8 cellular contexts compared by ENCODE assay signal in the genomic region with DNA sequence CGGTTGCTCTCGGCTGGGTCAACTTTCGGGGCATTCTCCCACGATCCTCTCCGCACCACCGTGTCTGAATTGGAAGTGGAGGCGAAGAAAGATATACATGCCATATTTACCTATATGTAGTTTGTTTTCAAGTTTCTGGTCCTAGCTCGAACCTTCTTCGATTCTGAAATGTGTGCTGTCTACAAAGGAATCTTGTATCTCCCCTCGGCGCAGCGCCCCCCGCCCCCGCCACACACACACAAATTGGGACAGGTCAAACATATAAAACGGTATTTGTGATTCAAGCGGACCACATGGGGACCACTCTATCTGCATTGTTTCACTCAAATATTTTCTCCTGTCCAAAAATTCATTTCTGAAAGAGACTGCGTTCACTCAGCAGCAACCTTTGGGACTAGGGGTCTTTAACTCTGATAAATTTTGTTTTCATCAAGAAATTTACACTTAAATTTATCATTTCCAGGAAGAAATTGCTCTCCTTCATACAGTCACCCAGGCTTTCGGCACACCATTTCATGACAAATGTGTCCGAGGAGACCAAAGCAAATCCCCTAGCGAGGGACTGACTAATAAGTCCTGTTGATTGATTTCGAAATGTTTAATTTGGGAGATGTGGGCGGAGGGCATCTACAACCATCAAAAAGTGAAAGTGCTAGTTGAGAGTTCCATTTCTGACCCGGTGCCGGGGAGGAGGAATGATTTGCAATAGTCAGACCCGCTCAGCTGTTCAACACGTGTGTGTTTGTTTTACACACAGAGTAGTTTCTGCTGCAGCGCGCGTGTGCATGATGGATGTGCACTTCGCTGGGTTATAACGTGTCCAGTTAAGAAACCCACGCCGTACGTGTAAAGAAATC. TPM values are rescaled to one million over a fixed set of nuclear protein-coding genes. Genes with fewer than 3 reads are reported as not detected.
A peak's percentile ranks its signal among the peaks of the same experiment; 100 is the strongest.
DNase-seq lines count a peak whose midpoint lies in the region; ATAC-seq and TF ChIP-seq lines count a peak whose summit lies in the region.

No MANE protein-coding gene starts in this region.

- no peak for ATAC-seq in HG03460 (IDR thresholded peaks at IDR 0.05; ENCODE audit: unreplicated experiment)

- peak overlapping the region; percentile 41; the same call in 1 of the 2 replicates for H3K27ac ChIP-seq in HEK293 (ENCODE audit: extremely low read depth, low read depth, low read length)
- peak overlapping the region; percentile 96 to 99 for H3K27ac ChIP-seq in uterus

- no peak for TF ChIP-seq POLR2A in uterus (IDR thresholded peaks at IDR 0.05)

- intact Hi-C loops in uterus (cut with DNase I; ENCODE audit: low total_unique reads) = loop anchor here (10.0 kb wide), 1 partner anchor 594 kb away; no protein-coding TSS in a partner anchor

- TF ChIP-seq CTCF in HEK293 (tag by site-specific recombination; IDR thresholded peaks at IDR 0.05) = peak; percentile 42; the same call in 1 of the 2 replicates
- no peak for TF ChIP-seq CTCF in uterus (IDR thresholded peaks at IDR 0.05)

- no peaks in the 10 kb centered on the region for H3K9me3 Mint-ChIP-seq in activated naive CD8-positive, alpha-beta T cell treated with anti-CD3 and anti-CD28 coated beads for 36 hours

- CTCF ChIA-PET in HEK293 (lab: Yijun Ruan, JAX) = interaction anchor here (1.4 kb wide), 1 partner anchor 508 kb away, joined by 3 read pairs; no protein-coding TSS in a partner anchor

- no peaks in the 10 kb centered on the region for H3K27me3 ChIP-seq in uterus

- H3K9me3 ChIP-seq in HEK293 (ENCODE audit: control insufficient read depth, insufficient read depth, low read depth, low read length) (no peaks in the 10 kb centered on the region), uterus (no peaks in the 10 kb centered on the region)

- H3K36me3 ChIP-seq in HEK293 (ENCODE audit: control insufficient read depth in 2 of 2, insufficient read depth in 1 of 2, low read length in 2 of 2) (no peaks in the 10 kb centered on the region), uterus (no peaks in the 10 kb centered on the region)

- POLR2A ChIA-PET in HEK293 (lab: Yijun Ruan, JAX) = interaction anchor here (1.2 to 1.8 kb wide), 3 partner anchors 87 to 598 kb away, joined by 3 to 9 read pairs (median 6); a partner anchor contains a TSS

- H3K4me1 ChIP-seq in HEK293 (ENCODE audit: control insufficient read depth, insufficient read depth, low read length) (peaks cover 3% of the 10 kb centered on the region; the same call in 1 of the 2 replicates), uterus (peaks cover 7 to 12% of the 10 kb centered on the region in 2 donors)

- peak overlapping the region; percentile 83 for H3K4me3 ChIP-seq in HEK293 (ENCODE audit: low read depth, low read length)
- peak overlapping the region; percentile 57 to 81 for H3K4me3 ChIP-seq in uterus

- H3K27me3 Mint-ChIP-seq in activated naive CD8-positive, alpha-beta T cell treated with anti-CD3 and anti-CD28 coated beads for 36 hours = peaks cover 1% of the 10 kb centered on the region

- H3K4me3 Mint-ChIP-seq in activated naive CD8-positive, alpha-beta T cell treated with anti-CD3 and anti-CD28 coated beads for 36 hours = peak overlapping the region; percentile 96

- H3K27ac Mint-ChIP-seq in activated naive CD8-positive, alpha-beta T cell treated with anti-CD3 and anti-CD28 coated beads for 36 hours = peak overlapping the region; percentile 98

- peak; percentile 49 for DNase-seq in AG20443 (ENCODE audit: low spot score)
- peak; percentile 69 for DNase-seq in RPMI8226
- DNase-seq in activated naive CD8-positive, alpha-beta T cell treated with anti-CD3 and anti-CD28 coated beads for 36 hours = peak; percentile 73
- peak; percentile 47 for DNase-seq in glomerular visceral epithelial cell (ENCODE audit: extremely low spot score)
- peak; percentile 52 for DNase-seq in occipital lobe (lab: John Stamatoyannopoulos, UW)
- peak; percentile 73 to 81 for DNase-seq in uterus

- peaks cover 48% of the 10 kb centered on the region for H3K4me1 Mint-ChIP-seq in activated naive CD8-positive, alpha-beta T cell treated with anti-CD3 and anti-CD28 coated beads for 36 hours

- H3K36me3 Mint-ChIP-seq in activated naive CD8-positive, alpha-beta T cell treated with anti-CD3 and anti-CD28 coated beads for 36 hours = peaks cover 17% of the 10 kb centered on the region

TF ChIP-seq in HEK293, 187 proteins besides CTCF, POLR2A, EP300 and RAD21 (continues in another document):
- TF ChIP-seq ZNF560 (tag by site-specific recombination; IDR thresholded peaks at IDR 0.05; ENCODE audit: borderline replicate concordance) = no peak
- peak; percentile 74 for TF ChIP-seq FEZF1 (tag by site-specific recombination; IDR thresholded peaks at IDR 0.05)
- TF ChIP-seq, protein P1, sequence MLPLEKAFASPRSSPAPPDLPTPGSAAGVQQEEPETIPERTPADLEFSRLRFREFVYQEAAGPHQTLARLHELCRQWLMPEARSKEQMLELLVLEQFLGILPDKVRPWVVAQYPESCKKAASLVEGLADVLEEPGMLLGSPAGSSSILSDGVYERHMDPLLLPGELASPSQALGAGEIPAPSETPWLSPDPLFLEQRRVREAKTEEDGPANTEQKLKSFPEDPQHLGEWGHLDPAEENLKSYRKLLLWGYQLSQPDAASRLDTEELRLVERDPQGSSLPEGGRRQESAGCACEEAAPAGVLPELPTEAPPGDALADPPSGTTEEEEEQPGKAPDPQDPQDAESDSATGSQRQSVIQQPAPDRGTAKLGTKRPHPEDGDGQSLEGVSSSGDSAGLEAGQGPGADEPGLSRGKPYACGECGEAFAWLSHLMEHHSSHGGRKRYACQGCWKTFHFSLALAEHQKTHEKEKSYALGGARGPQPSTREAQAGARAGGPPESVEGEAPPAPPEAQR (tag by site-specific recombination; IDR thresholded peaks at IDR 0.05) = no peak
- TF ChIP-seq ZNF768 (tag by site-specific recombination; IDR thresholded peaks at IDR 0.05) = no peak
- TF ChIP-seq KLF8 (tag by site-specific recombination; IDR thresholded peaks at IDR 0.05) = no peak
- TF ChIP-seq ZNF335 (tag by site-specific recombination; conservative IDR thresholded peaks at IDR 0.05) = peak; percentile 7
- TF ChIP-seq, protein P2, sequence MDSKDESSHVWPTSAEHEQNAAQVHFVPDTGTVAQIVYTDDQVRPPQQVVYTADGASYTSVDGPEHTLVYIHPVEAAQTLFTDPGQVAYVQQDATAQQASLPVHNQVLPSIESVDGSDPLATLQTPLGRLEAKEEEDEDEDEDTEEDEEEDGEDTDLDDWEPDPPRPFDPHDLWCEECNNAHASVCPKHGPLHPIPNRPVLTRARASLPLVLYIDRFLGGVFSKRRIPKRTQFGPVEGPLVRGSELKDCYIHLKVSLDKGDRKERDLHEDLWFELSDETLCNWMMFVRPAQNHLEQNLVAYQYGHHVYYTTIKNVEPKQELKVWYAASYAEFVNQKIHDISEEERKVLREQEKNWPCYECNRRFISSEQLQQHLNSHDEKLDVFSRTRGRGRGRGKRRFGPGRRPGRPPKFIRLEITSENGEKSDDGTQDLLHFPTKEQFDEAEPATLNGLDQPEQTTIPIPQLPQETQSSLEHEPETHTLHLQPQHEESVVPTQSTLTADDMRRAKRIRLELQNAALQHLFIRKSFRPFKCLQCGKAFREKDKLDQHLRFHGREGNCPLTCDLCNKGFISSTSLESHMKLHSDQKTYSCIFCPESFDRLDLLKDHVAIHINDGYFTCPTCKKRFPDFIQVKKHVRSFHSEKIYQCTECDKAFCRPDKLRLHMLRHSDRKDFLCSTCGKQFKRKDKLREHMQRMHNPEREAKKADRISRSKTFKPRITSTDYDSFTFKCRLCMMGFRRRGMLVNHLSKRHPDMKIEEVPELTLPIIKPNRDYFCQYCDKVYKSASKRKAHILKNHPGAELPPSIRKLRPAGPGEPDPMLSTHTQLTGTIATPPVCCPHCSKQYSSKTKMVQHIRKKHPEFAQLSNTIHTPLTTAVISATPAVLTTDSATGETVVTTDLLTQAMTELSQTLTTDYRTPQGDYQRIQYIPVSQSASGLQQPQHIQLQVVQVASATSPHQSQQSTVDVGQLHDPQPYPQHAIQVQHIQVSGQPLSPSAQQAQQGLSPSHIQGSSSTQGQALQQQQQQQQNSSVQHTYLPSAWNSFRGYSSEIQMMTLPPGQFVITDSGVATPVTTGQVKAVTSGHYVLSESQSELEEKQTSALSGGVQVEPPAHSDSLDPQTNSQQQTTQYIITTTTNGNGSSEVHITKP (tag by site-specific recombination; IDR thresholded peaks at IDR 0.05) = peak; percentile 41; the same call in 1 of the 2 replicates
- no peak for TF ChIP-seq ZNF350 (tag by site-specific recombination; IDR thresholded peaks at IDR 0.05)
- TF ChIP-seq ZNF426 (tag by site-specific recombination; IDR thresholded peaks at IDR 0.05) = no peak
- no peak for TF ChIP-seq ZNF658 (tag by site-specific recombination; IDR thresholded peaks at IDR 0.05)
- TF ChIP-seq ZBTB1 (tag by site-specific recombination; IDR thresholded peaks at IDR 0.05) = no peak
- no peak for TF ChIP-seq ZNF174 (tag by site-specific recombination; IDR thresholded peaks at IDR 0.05)
- no peak for TF ChIP-seq ZFP37 (tag by site-specific recombination; IDR thresholded peaks at IDR 0.05)
- TF ChIP-seq, protein P3, sequence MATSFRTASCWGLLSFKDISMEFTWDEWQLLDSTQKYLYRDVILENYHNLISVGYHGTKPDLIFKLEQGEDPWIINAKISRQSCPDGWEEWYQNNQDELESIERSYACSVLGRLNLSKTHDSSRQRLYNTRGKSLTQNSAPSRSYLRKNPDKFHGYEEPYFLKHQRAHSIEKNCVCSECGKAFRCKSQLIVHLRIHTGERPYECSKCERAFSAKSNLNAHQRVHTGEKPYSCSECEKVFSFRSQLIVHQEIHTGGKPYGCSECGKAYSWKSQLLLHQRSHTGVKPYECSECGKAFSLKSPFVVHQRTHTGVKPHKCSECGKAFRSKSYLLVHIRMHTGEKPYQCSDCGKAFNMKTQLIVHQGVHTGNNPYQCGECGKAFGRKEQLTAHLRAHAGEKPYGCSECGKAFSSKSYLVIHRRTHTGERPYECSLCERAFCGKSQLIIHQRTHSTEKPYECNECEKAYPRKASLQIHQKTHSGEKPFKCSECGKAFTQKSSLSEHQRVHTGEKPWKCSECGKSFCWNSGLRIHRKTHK (tag by site-specific recombination; IDR thresholded peaks at IDR 0.05) = no peak
- TF ChIP-seq ZNF548 (tag by site-specific recombination; IDR thresholded peaks at IDR 0.05) = no peak
- TF ChIP-seq ZNF214 (tag by site-specific recombination; IDR thresholded peaks at IDR 0.05; ENCODE audit: borderline replicate concordance) = no peak

RNA-seq across cellular contexts. Expression of a gene that starts 1.1 kb away (rescaled TPM):
- 10 to 100 TPM; 35.7 to 36.9 TPM for total RNA-seq in activated naive CD8-positive, alpha-beta T cell treated with anti-CD3 and anti-CD28 coated beads for 36 hours
- total RNA-seq in occipital lobe = 8.7 TPM
- total RNA-seq in uterus = 1 to 10 TPM in 3 of 4 donors, under 1 TPM in 1; under 0.01 to 5.5 (median 2.0) TPM
